ENCODE assay signal across 18 cellular contexts in the genomic region with DNA sequence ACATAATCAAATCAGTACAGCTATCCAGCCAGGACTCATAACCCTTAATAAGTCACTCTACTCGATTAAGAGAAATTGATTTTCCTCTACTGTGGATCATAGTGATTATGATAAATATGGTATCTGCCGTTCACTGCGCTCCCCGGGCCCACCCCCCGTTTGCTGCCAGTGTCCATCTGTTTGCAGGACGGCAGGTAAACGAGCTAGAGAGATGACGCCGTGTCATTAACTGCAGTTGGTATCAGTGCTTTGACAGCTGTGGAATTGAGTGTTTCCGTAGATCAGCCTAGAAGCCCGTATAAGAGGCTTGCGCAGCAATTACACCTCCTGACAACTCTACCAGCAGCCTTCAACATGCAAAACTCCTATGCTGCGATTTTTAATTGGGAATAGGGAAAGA.
"Had no signal": no experiment of that assay in that cellular context is flagged by ENCODE, and none has a peak within 500 bp of the region (broad histone marks: within the 10 kb centered on the region; RNA-seq: fewer than 3 reads in every experiment).

No MANE protein-coding gene starts in this region.

- H3K27me3 ChIP-seq: brain microvascular endothelial cell, esophagus squamous epithelium, upper lobe of left lung had no signal

- H3K4me1 ChIP-seq: esophagus squamous epithelium, psoas muscle, upper lobe of left lung had no signal

- H3K4me3 Mint-ChIP-seq: activated naive CD8-positive, alpha-beta T cell; central memory CD8-positive, alpha-beta T cell; natural killer cell; T-helper 2 cell treated with Interferon-gamma antibody and Interleukin-4, amounts not matched to agents 5 μg/mL and 100 μg/mL, for 36 hours had no signal

- ATAC-seq: natural killer cell; psoas muscle; sciatic nerve; stimulated activated naive CD8-positive, alpha-beta T cell treated with anti-CD3 and anti-CD28 coated beads, Interleukin-15, Interleukin-2, amounts not matched to agents 100 U/mL and 50 U/mL, for 24 hours had no signal

- H3K36me3 ChIP-seq: brain microvascular endothelial cell, esophagus squamous epithelium, upper lobe of left lung had no signal

- H3K4me1 Mint-ChIP-seq: central memory CD8-positive, alpha-beta T cell; natural killer cell had no signal

- DNase-seq: activated CD4-positive, alpha-beta T cell treated with anti-CD3 and anti-CD28 coated beads, Interleukin-2, amount 50 U/mL, for 1 hour; activated CD8-positive, alpha-beta memory T cell treated with anti-CD3 and anti-CD28 coated beads for 24 hours; activated gamma-delta T cell treated with Interleukin-2 at 50 U/mL for 16 hours; amygdala; brain microvascular endothelial cell; cortex of kidney; effector CD4-positive, alpha-beta T cell; esophagus squamous epithelium; hippocampal formation; mesendoderm; natural killer cell; psoas muscle; stimulated activated naive CD8-positive, alpha-beta T cell treated with anti-CD3 and anti-CD28 coated beads, Interleukin-15, Interleukin-2, amounts not matched to agents 100 U/mL and 50 U/mL, for 24 hours had no signal

- H3K9me3 ChIP-seq: esophagus squamous epithelium, psoas muscle, upper lobe of left lung had no signal

- H3K4me3 ChIP-seq: esophagus squamous epithelium, psoas muscle, upper lobe of left lung had no signal

- H3K36me3 Mint-ChIP-seq: activated naive CD8-positive, alpha-beta T cell had no signal

- H3K27me3 Mint-ChIP-seq: activated naive CD8-positive, alpha-beta T cell; central memory CD8-positive, alpha-beta T cell had no signal

- H3K27ac Mint-ChIP-seq: activated naive CD8-positive, alpha-beta T cell; natural killer cell; T-helper 2 cell treated with Interferon-gamma antibody and Interleukin-4, amounts not matched to agents 5 μg/mL and 100 μg/mL, for 36 hours had no signal
